ENCODE assay signal across 21 cellular contexts in genomic region chr1:145828368-145829016, GRCh38. TPM values are rescaled to one million over a fixed set of nuclear protein-coding genes. Genes with fewer than 3 reads are reported as not detected.
A peak's percentile ranks its signal among the peaks of the same experiment; 100 is the strongest.
DNase-seq lines count a peak whose midpoint lies in the region; ATAC-seq, FAIRE-seq and TF ChIP-seq lines count a peak whose summit lies in the region.
"Had no signal": no experiment of that assay in that cellular context is flagged by ENCODE, and none has a peak within 500 bp of the region (broad histone marks: within the 10 kb centered on the region; RNA-seq: fewer than 3 reads in every experiment).

No MANE protein-coding gene starts in this region.

- no peak overlapping the region for H3K9ac ChIP-seq in kidney (ENCODE audit: low read length in 2 of 2)

- H3K9me3 ChIP-seq in kidney (ENCODE audit: control insufficient read depth in 1 of 2, low read length in 2 of 2) = no peaks in the 10 kb centered on the region
- H3K9me3 ChIP-seq: Caco-2, left ventricle myocardium inferior, thoracic aorta had no signal

- TF ChIP-seq CTCF in natural killer cell (IDR thresholded peaks at IDR 0.05) (no peak), kidney (IDR thresholded peaks at IDR 0.05; ENCODE audit: borderline replicate concordance, extremely low read depth, insufficient read depth) (no peak)

- no peak for ATAC-seq in natural killer cell treated with Interleukin-12 subunit alpha and Interleukin-12 subunit beta and Interleukin-15 and Interleukin-18, amount 100 ng/mL, for 72 hours
- no peak for ATAC-seq in natural killer cell
- ATAC-seq in stimulated activated naive CD8-positive, alpha-beta T cell treated with anti-CD3 and anti-CD28 coated beads, Interleukin-15, Interleukin-2, amounts not matched to agents 100 U/mL and 50 U/mL, for 24 hours = peak; percentile 73
- ATAC-seq in GM21390 (IDR thresholded peaks at IDR 0.05; ENCODE audit: unreplicated experiment) = no peak
- ATAC-seq: foreskin keratinocyte, sciatic nerve had no signal

- no peak for DNase-seq in natural killer cell treated with Interleukin-12 subunit alpha and Interleukin-12 subunit beta and Interleukin-15 and Interleukin-18, amount 100 ng/mL, for 72 hours (ENCODE audit: low spot score)
- no peak for DNase-seq in natural killer cell
- no peak for DNase-seq in stimulated activated naive CD8-positive, alpha-beta T cell treated with anti-CD3 and anti-CD28 coated beads, Interleukin-15, Interleukin-2, amounts not matched to agents 100 U/mL and 50 U/mL, for 24 hours
- no peak for DNase-seq in kidney
- DNase-seq in NOMO-1 treated with dmso at 0.1 percent for 144 hours (lab: John Stamatoyannopoulos, UW; ENCODE audit: unreplicated experiment) = no peak
- DNase-seq: activated CD8-positive, alpha-beta memory T cell treated with anti-CD3 and anti-CD28 coated beads, Interleukin-2, amount 50 U/mL, for 4 hours; aorta; Caco-2; foreskin keratinocyte; GF-D8; left ventricle myocardium inferior; NCI-H1092; stimulated activated CD4-positive, alpha-beta T cell treated with anti-CD3 and anti-CD28 coated beads, Interleukin-2, amount 100 ng/mL, for 24 hours had no signal

- H3K4me1 ChIP-seq in kidney (ENCODE audit: control insufficient read depth in 1 of 2, insufficient read depth in 1 of 2, low read depth in 1 of 2, low read length in 2 of 2) = no peaks in the 10 kb centered on the region
- H3K4me1 ChIP-seq: Caco-2 had no signal

- intact Hi-C loops in natural killer cell (cut with micrococcal nuclease) (no loop called here), kidney (cut with DNase I) (no loop called here)

- H3K4me3 Mint-ChIP-seq in natural killer cell treated with Interleukin-12 subunit alpha and Interleukin-12 subunit beta and Interleukin-15 and Interleukin-18, amount 100 ng/mL, for 72 hours = no peak overlapping the region
- H3K4me3 Mint-ChIP-seq in natural killer cell (no peak overlapping the region), IgD-negative memory B cell (peak overlapping the region in 1 of 4 donors; percentile 19)
- H3K4me3 Mint-ChIP-seq in activated naive CD8-positive, alpha-beta T cell = peak overlapping the region; percentile 73

- peak overlapping the region; percentile 33 to 97 for H3K27ac Mint-ChIP-seq in natural killer cell treated with Interleukin-12 subunit alpha and Interleukin-12 subunit beta and Interleukin-15 and Interleukin-18, amount 100 ng/mL, for 72 hours
- H3K27ac Mint-ChIP-seq in natural killer cell (no peak overlapping the region), IgD-negative memory B cell (peak overlapping the region; percentile 1 to 85 (median 69))
- peak overlapping the region; percentile 96 for H3K27ac Mint-ChIP-seq in activated naive CD8-positive, alpha-beta T cell

- H3K36me3 ChIP-seq in kidney (ENCODE audit: control insufficient read depth in 1 of 2, insufficient read depth in 2 of 2, low read length in 2 of 2) = peaks cover 45 to 56% of the 10 kb centered on the region in 2 donors

- H3K36me3 Mint-ChIP-seq in natural killer cell treated with Interleukin-12 subunit alpha and Interleukin-12 subunit beta and Interleukin-15 and Interleukin-18, amount 100 ng/mL, for 72 hours = peaks cover 53% of the 10 kb centered on the region
- H3K36me3 Mint-ChIP-seq in natural killer cell = peaks cover 41% of the 10 kb centered on the region
- peaks cover 18% of the 10 kb centered on the region for H3K36me3 Mint-ChIP-seq in IgD-negative memory B cell
- peaks cover 33% of the 10 kb centered on the region for H3K36me3 Mint-ChIP-seq in activated naive CD8-positive, alpha-beta T cell

- H3K27ac ChIP-seq in kidney (ENCODE audit: low read depth in 2 of 2, low read length in 2 of 2) = no peak overlapping the region
- H3K27ac ChIP-seq: foreskin keratinocyte, left ventricle myocardium inferior, thoracic aorta had no signal

- H3K4me3 ChIP-seq in kidney (ENCODE audit: low read length in 2 of 2) = no peak overlapping the region
- H3K4me3 ChIP-seq: left ventricle myocardium inferior, thoracic aorta had no signal

- no peaks in the 10 kb centered on the region for H3K27me3 Mint-ChIP-seq in natural killer cell treated with Interleukin-12 subunit alpha and Interleukin-12 subunit beta and Interleukin-15 and Interleukin-18, amount 100 ng/mL, for 72 hours
- H3K27me3 Mint-ChIP-seq in natural killer cell (ENCODE audit: low read depth in 2 of 2) (no peaks in the 10 kb centered on the region), IgD-negative memory B cell (no peaks in the 10 kb centered on the region)
- no peaks in the 10 kb centered on the region for H3K27me3 Mint-ChIP-seq in activated naive CD8-positive, alpha-beta T cell

- no peaks in the 10 kb centered on the region for H3K9me3 Mint-ChIP-seq in natural killer cell treated with Interleukin-12 subunit alpha and Interleukin-12 subunit beta and Interleukin-15 and Interleukin-18, amount 100 ng/mL, for 72 hours
- H3K9me3 Mint-ChIP-seq in natural killer cell = no peaks in the 10 kb centered on the region
- H3K9me3 Mint-ChIP-seq in IgD-negative memory B cell = no peaks in the 10 kb centered on the region
- no peaks in the 10 kb centered on the region for H3K9me3 Mint-ChIP-seq in activated naive CD8-positive, alpha-beta T cell (ENCODE audit: low read depth)

- peaks cover 33 to 38% of the 10 kb centered on the region in 2 donors for H3K4me1 Mint-ChIP-seq in natural killer cell treated with Interleukin-12 subunit alpha and Interleukin-12 subunit beta and Interleukin-15 and Interleukin-18, amount 100 ng/mL, for 72 hours (ENCODE audit: low read depth in 2 of 2)
- H3K4me1 Mint-ChIP-seq in natural killer cell = peaks cover 22 to 33% of the 10 kb centered on the region in 2 donors
- H3K4me1 Mint-ChIP-seq in IgD-negative memory B cell = peaks cover 9 to 23% (median 18%) of the 10 kb centered on the region in 3 donors
- peaks cover 45% of the 10 kb centered on the region for H3K4me1 Mint-ChIP-seq in activated naive CD8-positive, alpha-beta T cell (ENCODE audit: low read depth)

- no peak for FAIRE-seq in kidney (lab: Jason Lieb, UNC)
- FAIRE-seq: colon, endothelial cell of umbilical vein, GM18507 had no signal

RNA-seq across cellular contexts. Expression of gene POLR3C, which starts 4.5 kb away (rescaled TPM):
- 10 to 100 TPM; 51.4 to 87.4 TPM for total RNA-seq in natural killer cell treated with Interleukin-12 subunit alpha and Interleukin-12 subunit beta and Interleukin-15 and Interleukin-18, amount 100 ng/mL, for 72 hours
- total RNA-seq in natural killer cell (10 to 100 TPM; 26.4 to 37.2 (median 27.5) TPM), kidney (30.0 TPM)
- polyA plus RNA-seq in IgD-negative memory B cell (54.0 TPM), kidney (ENCODE audit: insufficient read depth, low read depth, low replicate concordance) (16.1 TPM)

RNA-seq across cellular contexts. Expression of gene RNF115, which starts 4.6 kb away (rescaled TPM):
- 10 to 100 TPM; 22.9 to 36.0 TPM for total RNA-seq in natural killer cell treated with Interleukin-12 subunit alpha and Interleukin-12 subunit beta and Interleukin-15 and Interleukin-18, amount 100 ng/mL, for 72 hours
- 10 to 100 TPM; 26.7 to 31.8 (median 30.8) TPM for total RNA-seq in natural killer cell
- 6.7 TPM for polyA plus RNA-seq in IgD-negative memory B cell
- total RNA-seq in kidney = 18.0 TPM
- polyA plus RNA-seq in kidney (ENCODE audit: insufficient read depth, low read depth, low replicate concordance) = 12.3 TPM

RNA-seq across cellular contexts. Expression of gene NUDT17, which starts 16.9 kb away (rescaled TPM):
- 1 to 10 TPM; 4.8 to 5.6 TPM for total RNA-seq in natural killer cell treated with Interleukin-12 subunit alpha and Interleukin-12 subunit beta and Interleukin-15 and Interleukin-18, amount 100 ng/mL, for 72 hours
- total RNA-seq in natural killer cell (1 to 10 TPM; 3.3 to 4.9 (median 3.4) TPM), kidney (3.8 TPM)
- polyA plus RNA-seq in IgD-negative memory B cell (4.2 TPM), kidney (ENCODE audit: insufficient read depth, low read depth, low replicate concordance) (5.5 TPM)

RNA-seq across cellular contexts. Expression of gene PIAS3, which starts 30.4 kb away (rescaled TPM):
- 10 to 100 TPM; 24.3 to 31.1 TPM for total RNA-seq in natural killer cell treated with Interleukin-12 subunit alpha and Interleukin-12 subunit beta and Interleukin-15 and Interleukin-18, amount 100 ng/mL, for 72 hours
- total RNA-seq in natural killer cell (10 to 100 TPM; 40.1 to 53.3 (median 51.0) TPM), kidney (36.9 TPM)
- polyA plus RNA-seq in IgD-negative memory B cell (16.9 TPM), kidney (ENCODE audit: insufficient read depth, low read depth, low replicate concordance) (12.5 TPM)

RNA-seq across cellular contexts. Expression of gene ANKRD35, which starts 57.2 kb away (rescaled TPM):
- total RNA-seq in natural killer cell treated with Interleukin-12 subunit alpha and Interleukin-12 subunit beta and Interleukin-15 and Interleukin-18, amount 100 ng/mL, for 72 hours = under 1 TPM; 0.12 to 0.14 TPM
- under 1 TPM; 0.14 to 0.23 (median 0.23) TPM for total RNA-seq in natural killer cell
- polyA plus RNA-seq in IgD-negative memory B cell = not detected
- total RNA-seq in kidney = 1.2 TPM
- polyA plus RNA-seq in kidney (ENCODE audit: insufficient read depth, low read depth, low replicate concordance) = 0.71 TPM

Comparison
In these comparisons a context has a peak if more than half of its experiments do, and no peak if none do; other contexts are left out.
1. H3K27ac Mint-ChIP-seq: peak in natural killer cell treated with Interleukin-12 subunit alpha and Interleukin-12 subunit beta and Interleukin-15 and Interleukin-18, amount 100 ng/mL, for 72 hours (2 of 2), IgD-negative memory B cell (3 of 3) and activated naive CD8-positive, alpha-beta T cell (single experiment); none in natural killer cell (0 of 2).